Comparison of ENCODE assay signal across 8 cellular contexts in genomic region chr15:74403981-74404563, GRCh38. TPM values are rescaled to one million over a fixed set of nuclear protein-coding genes. Genes with fewer than 3 reads are reported as not detected.
A peak's percentile ranks its signal among the peaks of the same experiment; 100 is the strongest.
DNase-seq lines count a peak whose midpoint lies in the region; ATAC-seq and TF ChIP-seq lines count a peak whose summit lies in the region.

No MANE protein-coding gene starts in this region.

- ATAC-seq in left ventricle myocardium superior (peak; percentile 26), HG03097 (IDR thresholded peaks at IDR 0.05; ENCODE audit: low FRiP score, unreplicated experiment) (peak; percentile 29), PC-3 (no peak)
- ATAC-seq in activated CD8-positive, alpha-beta T cell treated with anti-CD3 and anti-CD28 coated beads, Interleukin-2, amount 10 ng/mL, durations not matched to agents 7 days and 5 days = no peak
- ATAC-seq in stimulated activated naive CD8-positive, alpha-beta T cell treated with anti-CD3 and anti-CD28 coated beads, Interleukin-15, Interleukin-2, amounts not matched to agents 100 U/mL and 50 U/mL, for 24 hours = no peak

- no peaks in the 10 kb centered on the region for H3K9me3 Mint-ChIP-seq in activated CD8-positive, alpha-beta T cell treated with anti-CD3 and anti-CD28 coated beads, Interleukin-2, amount 10 ng/mL, durations not matched to agents 7 days and 5 days (ENCODE audit: insufficient read depth)

- no peak overlapping the region for H3K4me3 ChIP-seq in left ventricle myocardium inferior
- H3K4me3 ChIP-seq in tibial artery = no peak overlapping the region
- no peak overlapping the region for H3K4me3 ChIP-seq in PC-3 (ENCODE audit: low read length)

- H3K27me3 Mint-ChIP-seq in activated CD8-positive, alpha-beta T cell treated with anti-CD3 and anti-CD28 coated beads, Interleukin-2, amount 10 ng/mL, durations not matched to agents 7 days and 5 days (ENCODE audit: low read depth) = no peaks in the 10 kb centered on the region

- H3K4me1 ChIP-seq in left ventricle myocardium inferior (peaks cover 24% of the 10 kb centered on the region), tibial artery (no peaks in the 10 kb centered on the region), PC-3 (ENCODE audit: insufficient read depth, low read length) (peaks cover 56% of the 10 kb centered on the region)

- no peak overlapping the region for H2AFZ ChIP-seq in PC-3 (ENCODE audit: low read length)

- no peaks in the 10 kb centered on the region for H3K9me2 ChIP-seq in PC-3 (replicated peaks; ENCODE audit: low read length)

- no TSS peak for BruUV-seq in PC-3 (replicated peaks; lab: Mats Ljungman, UMichigan)

- peaks cover 6% of the 10 kb centered on the region for H3K79me2 ChIP-seq in PC-3 (ENCODE audit: low read length)

- H3K9ac ChIP-seq in PC-3 (ENCODE audit: low read length) = no peak overlapping the region

- no peaks in the 10 kb centered on the region for H4K20me1 ChIP-seq in PC-3 (ENCODE audit: low read length)

- peaks cover 63% of the 10 kb centered on the region for H3K4me1 Mint-ChIP-seq in activated CD8-positive, alpha-beta T cell treated with anti-CD3 and anti-CD28 coated beads, Interleukin-2, amount 10 ng/mL, durations not matched to agents 7 days and 5 days (ENCODE audit: low read depth)

- peak overlapping the region; percentile 24 for H3K4me3 Mint-ChIP-seq in activated CD8-positive, alpha-beta T cell treated with anti-CD3 and anti-CD28 coated beads, Interleukin-2, amount 10 ng/mL, durations not matched to agents 7 days and 5 days

- DNase-seq in left ventricle myocardium superior = no peak
- DNase-seq in left ventricle myocardium inferior = no peak
- no peak for DNase-seq in activated CD8-positive, alpha-beta T cell treated with anti-CD3 and anti-CD28 coated beads, Interleukin-2, amount 10 ng/mL, durations not matched to agents 7 days and 5 days
- peak; percentile 60 for DNase-seq in stimulated activated naive CD8-positive, alpha-beta T cell treated with anti-CD3 and anti-CD28 coated beads, Interleukin-15, Interleukin-2, amounts not matched to agents 100 U/mL and 50 U/mL, for 24 hours
- no peak for DNase-seq in activated gamma-delta T cell (lab: John Stamatoyannopoulos, UW)
- no peak for DNase-seq in tibial artery
- DNase-seq in PC-3 = no peak

- H3K27ac ChIP-seq in left ventricle myocardium inferior (replicated peaks) (no peak overlapping the region), tibial artery (no peak overlapping the region), PC-3 (ENCODE audit: low read length) (no peak overlapping the region)

- no peaks in the 10 kb centered on the region for H3K36me3 Mint-ChIP-seq in activated CD8-positive, alpha-beta T cell treated with anti-CD3 and anti-CD28 coated beads, Interleukin-2, amount 10 ng/mL, durations not matched to agents 7 days and 5 days (ENCODE audit: low read depth)

- peaks cover 4% of the 10 kb centered on the region for H3K27me3 ChIP-seq in left ventricle myocardium inferior (ENCODE audit: low read depth)
- H3K27me3 ChIP-seq in tibial artery = peaks cover 0 to 41% of the 10 kb centered on the region in 2 donors
- H3K27me3 ChIP-seq in PC-3 (ENCODE audit: low read length) = no peaks in the 10 kb centered on the region

- H3K9me3 ChIP-seq in left ventricle myocardium inferior (replicated peaks) (no peaks in the 10 kb centered on the region), tibial artery (no peaks in the 10 kb centered on the region), PC-3 (ENCODE audit: low read length) (no peaks in the 10 kb centered on the region)

- TF ChIP-seq CTCF in left ventricle myocardium inferior (IDR thresholded peaks at IDR 0.05; ENCODE audit: borderline replicate concordance) = no peak
- TF ChIP-seq CTCF in tibial artery (IDR thresholded peaks at IDR 0.05) = no peak
- TF ChIP-seq CTCF in PC-3 (conservative IDR thresholded peaks at IDR 0.05; ENCODE audit: low read depth, low read length) = no peak

- H3K4me2 ChIP-seq in PC-3 (ENCODE audit: low read length) = no peak overlapping the region

- intact Hi-C loops in left ventricle myocardium superior (cut with micrococcal nuclease) = no loop called here
- intact Hi-C loops in left ventricle myocardium inferior (cut with micrococcal nuclease) = no loop called here
- intact Hi-C loops in tibial artery (cut with DNase I; ENCODE audit: low total_unique reads) = no loop called here
- intact Hi-C loops in PC-3 (cut with micrococcal nuclease) = no loop called here

- CTCF ChIA-PET in activated CD8-positive, alpha-beta T cell treated with anti-CD3 and anti-CD28 coated beads, Interleukin-2, amount 10 ng/mL, durations not matched to agents 7 days and 5 days (lab: Charles Lee) = interaction anchor here (1.0 to 8.6 kb wide), 7 partner anchors 8 to 56 kb away, joined by 3 to 108 read pairs (median 19); partner anchors contain the start of gene SEMA7A
- CTCF ChIA-PET in PC-3 (lab: Charles Lee) = no interaction called here

- no peaks in the 10 kb centered on the region for H3K36me3 ChIP-seq in left ventricle myocardium inferior
- no peaks in the 10 kb centered on the region for H3K36me3 ChIP-seq in tibial artery
- no peaks in the 10 kb centered on the region for H3K36me3 ChIP-seq in PC-3 (ENCODE audit: low read depth, low read length)

- H3K27ac Mint-ChIP-seq in activated CD8-positive, alpha-beta T cell treated with anti-CD3 and anti-CD28 coated beads, Interleukin-2, amount 10 ng/mL, durations not matched to agents 7 days and 5 days = peak overlapping the region; percentile 81

- H3F3A ChIP-seq in PC-3 (ENCODE audit: low read length, unreplicated experiment) = peaks cover 15% of the 10 kb centered on the region

- POLR2A ChIA-PET in activated CD8-positive, alpha-beta T cell treated with anti-CD3 and anti-CD28 coated beads, Interleukin-2, amount 10 ng/mL, durations not matched to agents 7 days and 5 days (lab: Charles Lee) = interaction anchor here (0.6 to 4.9 kb wide), 5 partner anchors 18 to 137 kb away, joined by 3 to 55 read pairs (median 15); partner anchors contain the start of genes ARID3B and SEMA7A
- POLR2A ChIA-PET in PC-3 (lab: Charles Lee; ENCODE audit: unreplicated experiment) = no interaction called here

RNA-seq across cellular contexts. Expression of gene SEMA7A, which starts 29.7 kb away (rescaled TPM):
- total RNA-seq in left ventricle myocardium superior = 1.3 TPM
- 1.5 TPM for total RNA-seq in left ventricle myocardium inferior
- total RNA-seq in activated CD8-positive, alpha-beta T cell treated with anti-CD3 and anti-CD28 coated beads, Interleukin-2, amount 10 ng/mL, durations not matched to agents 7 days and 5 days = 10 to 100 TPM; 16.1 to 16.9 TPM
- total RNA-seq in PC-3 (2014; rRNA removed) = 74.9 and 75.9 TPM in 2 replicates

RNA-seq across cellular contexts. Expression of gene CYP11A1, which starts 36.6 kb away (rescaled TPM):
- total RNA-seq in left ventricle myocardium superior (0.55 TPM), left ventricle myocardium inferior (0.27 TPM), PC-3 (2014; rRNA removed) (0.18 TPM in 1 of 2 replicates, not detected in the other)
- not detected for total RNA-seq in activated CD8-positive, alpha-beta T cell treated with anti-CD3 and anti-CD28 coated beads, Interleukin-2, amount 10 ng/mL, durations not matched to agents 7 days and 5 days

RNA-seq across cellular contexts. Expression of gene UBL7, which starts 56.9 kb away (rescaled TPM):
- total RNA-seq in left ventricle myocardium superior (55.1 TPM), left ventricle myocardium inferior (52.3 TPM), PC-3 (2014; rRNA removed) (46.1 and 57.1 TPM in 2 replicates)
- total RNA-seq in activated CD8-positive, alpha-beta T cell treated with anti-CD3 and anti-CD28 coated beads, Interleukin-2, amount 10 ng/mL, durations not matched to agents 7 days and 5 days = 10 to 100 TPM; 60.8 to 71.4 TPM

Comparison
In these comparisons a context has a peak if more than half of its experiments do, and no peak if none do; other contexts are left out.
1. ATAC-seq: peak in left ventricle myocardium superior (single experiment) and HG03097 (single experiment); none in activated CD8-positive, alpha-beta T cell treated with anti-CD3 and anti-CD28 coated beads, Interleukin-2, amount 10 ng/mL, durations not matched to agents 7 days and 5 days (single experiment), stimulated activated naive CD8-positive, alpha-beta T cell treated with anti-CD3 and anti-CD28 coated beads, Interleukin-15, Interleukin-2, amounts not matched to agents 100 U/mL and 50 U/mL, for 24 hours (single experiment) and PC-3 (single experiment).